In the genomic region with DNA sequence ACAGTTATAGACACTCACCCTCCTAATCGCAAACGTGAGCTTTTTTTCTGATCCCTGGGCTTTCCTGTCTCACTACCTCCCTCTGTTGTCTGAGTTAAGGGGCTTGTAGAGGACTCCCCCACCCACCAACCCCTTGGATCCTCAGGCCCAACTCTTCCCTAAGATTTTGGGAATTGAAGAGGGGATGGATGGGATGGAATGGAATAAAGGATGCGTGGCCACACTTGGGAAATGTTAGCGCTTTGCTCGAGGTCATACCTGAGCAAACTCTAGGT, we compare ENCODE assay signal across 10 cellular contexts. TPM values are rescaled to one million over a fixed set of nuclear protein-coding genes. Genes with fewer than 3 reads are reported as not detected.
DNase-seq lines count a peak whose midpoint lies in the region; ATAC-seq and TF ChIP-seq lines count a peak whose summit lies in the region.
"Had no signal": no experiment of that assay in that cellular context is flagged by ENCODE, and none has a peak within 500 bp of the region (broad histone marks: within the 10 kb centered on the region; RNA-seq: fewer than 3 reads in every experiment).

No MANE protein-coding gene starts in this region.

- H3K27me3 ChIP-seq in dorsolateral prefrontal cortex: peaks cover 0 to 80% (median 25%) of the 10 kb centered on the region in 45 donors
- H3K27me3 ChIP-seq in spleen (replicated peaks in 1 of 7): peaks cover 0 to 31% (median 21%) of the 10 kb centered on the region in 7 donors

- H3K4me3 ChIP-seq in dorsolateral prefrontal cortex (peak overlapping the region in 58 of 59 donors; percentile 22 to 75 (median 61)), spleen (peak overlapping the region in 5 of 8 donors; percentile 46 to 73 (median 49)), lower leg skin (ENCODE audit: low read depth, poor library complexity, severe bottlenecking) (no peak overlapping the region)

- intact Hi-C loops in dorsolateral prefrontal cortex (cut with DNase I): loop anchor here in 1 of 2 donors (10.0 kb wide), 1 partner anchor 459 kb away; the partner anchor contains the start of gene MBTPS2
- intact Hi-C loops in spleen (cut with DNase I; ENCODE audit: low total_unique reads): no loop called here
- intact Hi-C loops in lower leg skin (cut with DNase I; ENCODE audit: low total_unique reads): no loop called here

- peak overlapping the region in 36 of 59 donors; percentile 18 to 88 (median 76) for H3K27ac ChIP-seq in dorsolateral prefrontal cortex
- no peak overlapping the region for H3K27ac ChIP-seq in spleen

- peak in 1 of 56 donors; percentile 10 for TF ChIP-seq CTCF in dorsolateral prefrontal cortex (IDR thresholded peaks at IDR 0.05 in 54 of 56, conservative IDR thresholded peaks at IDR 0.05 in 2 of 56; ENCODE audit: low read depth in 1 of 56, partially characterized antibody in 56 of 56)
- no peak for TF ChIP-seq CTCF in spleen (IDR thresholded peaks at IDR 0.05 in 8 of 11, conservative IDR thresholded peaks at IDR 0.05 in 3 of 11)
- TF ChIP-seq CTCF in lower leg skin (IDR thresholded peaks at IDR 0.05): no peak

- no peaks in the 10 kb centered on the region for H3K9me3 ChIP-seq in spleen

- H3K36me3 ChIP-seq in spleen: no peaks in the 10 kb centered on the region

- DNase-seq in NCI-H748 (lab: John Stamatoyannopoulos, UW; ENCODE audit: unreplicated experiment) (peak; percentile 50), NCI-H748 treated with DMSO at 0.1 percent for 48 hours (lab: John Stamatoyannopoulos, UW) (no peak), NCI-H345 treated with DMSO at 0.1 percent for 48 hours (lab: John Stamatoyannopoulos, UW; ENCODE audit: unreplicated experiment) (peak; percentile 31), dorsolateral prefrontal cortex (no peak), spleen (no peak), lower leg skin (ENCODE audit: low spot score in 2 of 2) (no peak)

- no peak for ATAC-seq in GM18873 (IDR thresholded peaks at IDR 0.05; ENCODE audit: low FRiP score, unreplicated experiment)
- no peak for ATAC-seq in GM18868 (IDR thresholded peaks at IDR 0.05; ENCODE audit: unreplicated experiment)
- ATAC-seq: esophagus mucosa, HepG2 had no signal

- TF ChIP-seq POLR2A in spleen (IDR thresholded peaks at IDR 0.05) (no peak), lower leg skin (IDR thresholded peaks at IDR 0.05) (no peak)

- 25 to 30% (median 27%) methylated on average over 4 to 5 of the region's 5 CpGs for WGBS in spleen, 5 donors
- WGBS in lower leg skin, 2 donors: 14 to 26% methylated on average over 5 of the region's 5 CpGs

- peaks cover 0 to 24% (median 0%) of the 10 kb centered on the region in 6 donors for H3K4me1 ChIP-seq in spleen

RNA-seq across cellular contexts. Expression of gene CNKSR2, which starts 1.5 kb away (rescaled TPM):
- total RNA-seq in dorsolateral prefrontal cortex (100 to 1,000 TPM in 114 of 120 experiments, 10 to 100 TPM in 6; 61.4 to 226 (median 160) TPM), spleen (10 to 100 TPM in 3 of 7 donors, 1 to 10 TPM in 4; 4.8 to 16.8 (median 9.2) TPM), lower leg skin (1 to 10 TPM; 1.1 to 3.6 (median 2.2) TPM)
- polyA plus RNA-seq in spleen: 1 to 10 TPM; 1.6 to 1.7 (median 1.6) TPM
- total RNA-seq: esophagus mucosa, HepG2 had no signal
- polyA plus RNA-seq: HepG2 had no signal

Comparison
In these comparisons a context has a peak if more than half of its experiments do, and no peak if none do; other contexts are left out.
1. DNase-seq: peak in NCI-H748 (single experiment) and NCI-H345 treated with DMSO at 0.1 percent for 48 hours (single experiment); none in NCI-H748 treated with DMSO at 0.1 percent for 48 hours (single experiment), dorsolateral prefrontal cortex (0 of 10), spleen (single experiment) and lower leg skin (0 of 2).
2. H3K27ac ChIP-seq: peak in dorsolateral prefrontal cortex (36 of 59); none in spleen (0 of 8).